ENCODE assay signal across 1 cellular context in the genomic region with DNA sequence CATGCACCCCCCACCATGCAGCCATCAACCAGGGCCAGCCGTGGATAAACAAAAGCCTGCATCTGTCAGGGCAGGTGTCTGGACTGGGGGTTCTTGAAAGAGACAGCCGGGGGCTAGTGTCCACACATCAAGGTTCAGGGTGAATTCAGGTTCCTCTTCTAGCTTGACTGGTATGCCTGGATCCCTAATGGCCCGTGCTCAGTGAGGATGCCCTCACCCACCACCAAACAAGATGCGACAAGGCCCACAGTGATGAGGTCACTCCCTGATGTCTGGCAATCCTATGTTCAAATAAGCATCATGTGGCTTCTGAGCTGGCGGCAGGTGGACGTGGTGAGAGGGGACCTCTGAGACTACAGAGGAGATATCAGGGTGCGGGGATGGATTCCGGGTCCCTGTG.
TF ChIP-seq lines count a peak whose summit lies in the region.

No MANE protein-coding gene starts in this region.

TF ChIP-seq in H1, 55 proteins besides CTCF, POLR2A, EP300 and RAD21:
- TF ChIP-seq CHD7 (IDR thresholded peaks at IDR 0.05; ENCODE audit: insufficient replicate concordance, low read length) (no peak), CREB1 (IDR thresholded peaks at IDR 0.05) (peak; percentile 71)
